ENCODE assay signal across 8 cellular contexts in genomic region chr12:114166360-114166759, GRCh38.
DNase-seq lines count a peak whose midpoint lies in the region; ATAC-seq and TF ChIP-seq lines count a peak whose summit lies in the region.

No MANE protein-coding gene starts in this region.

- no peaks in the 10 kb centered on the region for H3K79me2 ChIP-seq in H9 (ENCODE audit: insufficient read depth, low read length)

- no peaks in the 10 kb centered on the region for H4K20me1 ChIP-seq in H9 (ENCODE audit: control insufficient read depth, insufficient read depth, insufficient read length)

- no peak overlapping the region for H2BK120ac ChIP-seq in H9 (ENCODE audit: low read depth, low read length, poor library complexity, severe bottlenecking)

- peaks cover 2% of the 10 kb centered on the region; the same call in 1 of the 2 replicates for H3K27me3 ChIP-seq in H9 (ENCODE audit: insufficient read depth, low read length)

- H2BK15ac ChIP-seq in H9 (ENCODE audit: low read depth, low read length): no peak overlapping the region

- no peak overlapping the region for H3K56ac ChIP-seq in H9 (ENCODE audit: insufficient read length, low read depth, low read length)

- H4K5ac ChIP-seq in H9 (ENCODE audit: insufficient read length, low read depth, low read length): no peak overlapping the region

- H3K9me3 Mint-ChIP-seq in H9: no peaks in the 10 kb centered on the region

- H2BK5ac ChIP-seq in H9 (ENCODE audit: insufficient read length, low read length): no peak overlapping the region

- no peak overlapping the region for H3K4me2 ChIP-seq in H9 (ENCODE audit: insufficient read depth, insufficient read length, low read length)

- H3K27ac ChIP-seq in H9 (ENCODE audit: insufficient read length, low read depth, low read length): no peak overlapping the region

- DNase-seq in AG08395 (ENCODE audit: low spot score) (peak; percentile 52), H9 (peak; percentile 80), SW480 (ENCODE audit: low spot score) (peak; percentile 20), iPS DF 4.7 (ENCODE audit: extremely low read depth, low spot score) (peak; percentile 82), NCI-H2081 (lab: John Stamatoyannopoulos, UW) (no peak)
- no peak for DNase-seq in stimulated activated CD4-positive, alpha-beta T cell treated with anti-CD3 and anti-CD28 coated beads, Interleukin-4, amount 100 ng/mL, for 24 hours

- peaks cover 5 to 10% of the 10 kb centered on the region in 2 experiments; a peak in 3 of 4 replicates for H3K4me1 Mint-ChIP-seq in H9

- no peak overlapping the region for H2BK12ac ChIP-seq in H9 (ENCODE audit: insufficient read length, low read depth, low read length)

- no peak overlapping the region for H3K9ac ChIP-seq in H9 (ENCODE audit: extremely low read depth, insufficient read length, low read length)

- H3K23me2 ChIP-seq in H9 (ENCODE audit: insufficient read length, low read depth, low read length, poor library complexity, severe bottlenecking): no peaks in the 10 kb centered on the region

- H2BK20ac ChIP-seq in H9 (ENCODE audit: low read depth, low read length, poor library complexity, severe bottlenecking): no peak overlapping the region

- no peak overlapping the region for H3K4ac ChIP-seq in H9 (ENCODE audit: low read depth, low read length)

- H3K27me3 Mint-ChIP-seq in H9 (ENCODE audit: low read depth): peaks cover 71% of the 10 kb centered on the region

- H3K27ac Mint-ChIP-seq in H9: no peak overlapping the region

- TF ChIP-seq CTCF in H9 (conservative IDR thresholded peaks at IDR 0.05): peak; percentile 88

- H2AFZ ChIP-seq in H9 (ENCODE audit: low read length): no peak overlapping the region

- no peak overlapping the region for H2AK5ac ChIP-seq in H9 (ENCODE audit: insufficient read length, low read length)

- H4K8ac ChIP-seq in H9 (replicated peaks; ENCODE audit: insufficient read length, low read depth, low read length): no peak overlapping the region

- H3K23ac ChIP-seq in H9 (ENCODE audit: insufficient read length, low read depth, low read length): no peak overlapping the region

- ATAC-seq in GM19351 (IDR thresholded peaks at IDR 0.05; ENCODE audit: unreplicated experiment): no peak
- ATAC-seq in GM18858 (IDR thresholded peaks at IDR 0.05; ENCODE audit: unreplicated experiment): no peak

- no peak overlapping the region for H3K18ac ChIP-seq in H9 (ENCODE audit: insufficient read length, low read depth, low read length)

- H3K79me1 ChIP-seq in H9 (ENCODE audit: insufficient read depth, low read depth, low read length, poor library complexity, severe bottlenecking): no peaks in the 10 kb centered on the region

- H3K36me3 Mint-ChIP-seq in H9 (ENCODE audit: insufficient read depth in 1 of 3, low read depth in 3 of 3): no peaks in the 10 kb centered on the region

- H3K14ac ChIP-seq in H9 (ENCODE audit: insufficient read depth, low read length): no peak overlapping the region

- H3K9me3 ChIP-seq in H9 (ENCODE audit: control insufficient read depth, low read depth, low read length): no peaks in the 10 kb centered on the region

- no peak overlapping the region for H3K4me3 Mint-ChIP-seq in H9

- no peak overlapping the region for H3T11ph ChIP-seq in H9 (ENCODE audit: low read length)

- H3K4me1 ChIP-seq in H9 (ENCODE audit: insufficient read depth, low read length): no peaks in the 10 kb centered on the region

- H4K91ac ChIP-seq in H9 (ENCODE audit: insufficient read length, low read depth, low read length): no peak overlapping the region

- WGBS in H9 (ENCODE audit: extremely low coverage, insufficient read length, low lambda C conversion rate): no CpG with 5 or more reads among the region's 7 CpGs

Comparison
In these comparisons a context has a peak if more than half of its experiments do, and no peak if none do; other contexts are left out.
1. DNase-seq: peak in AG08395 (single experiment), H9 (single experiment), SW480 (single experiment) and iPS DF 4.7 (single experiment); none in NCI-H2081 (0 of 2) and stimulated activated CD4-positive, alpha-beta T cell treated with anti-CD3 and anti-CD28 coated beads, Interleukin-4, amount 100 ng/mL, for 24 hours (single experiment).